ENCODE assay signal across 9 cellular contexts in the genomic region with DNA sequence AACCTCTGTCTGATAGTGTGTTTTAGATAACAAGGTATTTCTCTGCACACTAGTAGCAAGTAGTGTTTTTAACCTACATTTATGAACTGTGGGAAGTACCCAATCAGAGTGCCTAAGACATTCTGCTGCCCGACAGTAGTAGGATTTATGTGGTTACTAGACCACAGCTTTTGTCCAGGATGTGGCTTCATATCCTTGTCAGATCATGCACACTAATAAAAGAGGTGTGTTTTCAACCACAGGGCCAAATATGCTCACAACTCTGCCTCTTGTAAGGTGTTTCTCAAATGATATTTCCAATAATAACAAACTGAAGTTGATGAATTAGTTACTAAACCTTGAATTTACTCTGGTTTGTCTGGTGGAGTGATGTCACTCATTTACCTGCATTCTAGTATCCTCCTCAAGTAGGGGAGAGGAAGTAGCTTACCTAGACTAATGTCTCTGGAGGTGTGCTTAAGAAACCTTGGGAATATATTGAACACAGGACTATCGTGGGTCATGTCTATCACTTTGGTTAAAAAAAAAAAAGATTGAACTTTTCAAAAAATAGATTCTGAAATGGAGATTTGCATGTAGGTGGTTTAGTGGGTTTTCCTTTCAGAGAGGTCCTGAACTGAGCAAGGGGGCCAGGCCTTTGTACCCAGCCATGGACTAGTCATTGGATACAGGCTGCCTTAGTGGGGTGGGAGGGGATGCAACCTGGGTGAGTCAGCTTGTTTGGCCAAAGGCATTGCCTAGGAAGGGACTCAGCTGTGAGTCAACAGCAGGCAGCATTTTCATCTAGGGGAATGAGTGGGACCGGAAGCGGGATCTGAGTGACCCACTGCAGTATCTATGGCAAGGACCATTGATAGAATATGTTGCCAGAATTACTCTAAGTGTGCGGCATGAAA. TPM values are rescaled to one million over a fixed set of nuclear protein-coding genes. Genes with fewer than 3 reads are reported as not detected.
DNase-seq lines count a peak whose midpoint lies in the region; TF ChIP-seq lines count a peak whose summit lies in the region.
"Had no signal": no experiment of that assay in that cellular context is flagged by ENCODE, and none has a peak within 500 bp of the region (broad histone marks: within the 10 kb centered on the region; RNA-seq: fewer than 3 reads in every experiment).

No MANE protein-coding gene starts in this region.

- H2BK20ac ChIP-seq in H9 (ENCODE audit: low read depth, low read length, poor library complexity, severe bottlenecking) = no peak overlapping the region

- no peak overlapping the region for H3K18ac ChIP-seq in H9 (ENCODE audit: insufficient read length, low read depth, low read length)

- H3K27ac Mint-ChIP-seq in H9 = peak overlapping the region; percentile 13 to 95 (median 69); a peak in 4 of 7 replicates
- peak overlapping the region; percentile 85 for H3K27ac Mint-ChIP-seq in activated T-cell treated with anti-CD3 and anti-CD28 coated beads, Interleukin-2, amount 50 U/mL, for 24 hours

- no peaks in the 10 kb centered on the region for H3K79me1 ChIP-seq in H9 (ENCODE audit: insufficient read depth, low read depth, low read length, poor library complexity, severe bottlenecking)

- H3K27me3 ChIP-seq in H9 (ENCODE audit: insufficient read depth, low read length) = no peaks in the 10 kb centered on the region

- H3K14ac ChIP-seq in H9 (ENCODE audit: insufficient read depth, low read length) = no peak overlapping the region

- H3K79me2 ChIP-seq in H9 (ENCODE audit: insufficient read depth, low read length) = no peaks in the 10 kb centered on the region

- H3T11ph ChIP-seq in H9 (ENCODE audit: low read length) = peak overlapping the region; percentile 12

- no peak for TF ChIP-seq CTCF in H9 (conservative IDR thresholded peaks at IDR 0.05)

- H3K9ac ChIP-seq in H9 (ENCODE audit: extremely low read depth, insufficient read length, low read length) = no peak overlapping the region

- no peaks in the 10 kb centered on the region for H3K4me1 ChIP-seq in H9 (ENCODE audit: insufficient read depth, low read length)

- no peak overlapping the region for H3K4ac ChIP-seq in H9 (ENCODE audit: low read depth, low read length)

- no peaks in the 10 kb centered on the region for H3K23me2 ChIP-seq in H9 (ENCODE audit: insufficient read length, low read depth, low read length, poor library complexity, severe bottlenecking)

- H3K36me3 Mint-ChIP-seq in H9 (ENCODE audit: insufficient read depth in 1 of 3, low read depth in 3 of 3) = peaks cover 6 to 18% (median 13%) of the 10 kb centered on the region in 3 experiments; a peak in 6 of 7 replicates
- H3K36me3 Mint-ChIP-seq in activated T-cell treated with anti-CD3 and anti-CD28 coated beads, Interleukin-2, amount 50 U/mL, for 24 hours (ENCODE audit: low read depth) = peaks cover 33% of the 10 kb centered on the region

- H2BK120ac ChIP-seq in H9 (ENCODE audit: low read depth, low read length, poor library complexity, severe bottlenecking) = no peak overlapping the region

- DNase-seq in GF-D8 (lab: John Stamatoyannopoulos, UW) = peak; percentile 63
- DNase-seq in H9 = peak; percentile 45
- DNase-seq in M059J (ENCODE audit: low read depth) = peak; percentile 91
- peak; percentile 47 for DNase-seq in activated T-cell treated with anti-CD3 and anti-CD28 coated beads, Interleukin-2, amount 50 U/mL, for 24 hours
- peak; percentile 94 for DNase-seq in islet precursor cell
- DNase-seq in NCI-H128 (lab: John Stamatoyannopoulos, UW; ENCODE audit: unreplicated experiment) = no peak
- no peak for DNase-seq in NCI-H1105 treated with DMSO at 0.1 percent for 48 hours (lab: John Stamatoyannopoulos, UW)
- no peak for DNase-seq in putamen (ENCODE audit: low spot score)

- WGBS in H9 (ENCODE audit: extremely low coverage, insufficient read length, low lambda C conversion rate) = no CpG with 5 or more reads among the region's 5 CpGs

- H3K4me2 ChIP-seq in H9 (ENCODE audit: insufficient read depth, insufficient read length, low read length) = no peak overlapping the region

- no peak overlapping the region for H4K8ac ChIP-seq in H9 (replicated peaks; ENCODE audit: insufficient read length, low read depth, low read length)

- H3K56ac ChIP-seq in H9 (ENCODE audit: insufficient read length, low read depth, low read length) = no peak overlapping the region

- H2BK12ac ChIP-seq in H9 (ENCODE audit: insufficient read length, low read depth, low read length) = no peak overlapping the region

- H2AFZ ChIP-seq in H9 (ENCODE audit: low read length) = no peak overlapping the region

- H2BK5ac ChIP-seq in H9 (ENCODE audit: insufficient read length, low read length) = no peak overlapping the region

- H3K9me3 ChIP-seq in H9 (ENCODE audit: control insufficient read depth, low read depth, low read length) = no peaks in the 10 kb centered on the region

- no peak overlapping the region for H2AK5ac ChIP-seq in H9 (ENCODE audit: insufficient read length, low read length)

- H4K5ac ChIP-seq in H9 (ENCODE audit: insufficient read length, low read depth, low read length) = no peak overlapping the region

- peaks cover 16 to 17% of the 10 kb centered on the region in 2 experiments for H3K4me1 Mint-ChIP-seq in H9
- peaks cover 73% of the 10 kb centered on the region for H3K4me1 Mint-ChIP-seq in activated T-cell treated with anti-CD3 and anti-CD28 coated beads, Interleukin-2, amount 50 U/mL, for 24 hours (ENCODE audit: low read depth)
- H3K4me1 Mint-ChIP-seq: neural crest cell had no signal

- no peak overlapping the region for H3K23ac ChIP-seq in H9 (ENCODE audit: insufficient read length, low read depth, low read length)

- H4K20me1 ChIP-seq in H9 (ENCODE audit: control insufficient read depth, insufficient read depth, insufficient read length) = no peaks in the 10 kb centered on the region

- no peak overlapping the region for H3K27ac ChIP-seq in H9 (ENCODE audit: insufficient read length, low read depth, low read length)

- H2BK15ac ChIP-seq in H9 (ENCODE audit: low read depth, low read length) = no peak overlapping the region

- no peak overlapping the region for H4K91ac ChIP-seq in H9 (ENCODE audit: insufficient read length, low read depth, low read length)

- H3K27me3 Mint-ChIP-seq in H9 (ENCODE audit: low read depth) = no peaks in the 10 kb centered on the region
- H3K27me3 Mint-ChIP-seq in activated T-cell treated with anti-CD3 and anti-CD28 coated beads, Interleukin-2, amount 50 U/mL, for 24 hours = no peaks in the 10 kb centered on the region

- H3K9me3 Mint-ChIP-seq in H9 = no peaks in the 10 kb centered on the region
- no peaks in the 10 kb centered on the region for H3K9me3 Mint-ChIP-seq in activated T-cell treated with anti-CD3 and anti-CD28 coated beads, Interleukin-2, amount 50 U/mL, for 24 hours
- H3K9me3 Mint-ChIP-seq: neural crest cell had no signal

- H3K4me3 Mint-ChIP-seq in H9 = no peak overlapping the region
- peak overlapping the region; percentile 27 for H3K4me3 Mint-ChIP-seq in activated T-cell treated with anti-CD3 and anti-CD28 coated beads, Interleukin-2, amount 50 U/mL, for 24 hours
- H3K4me3 Mint-ChIP-seq: neural crest cell had no signal

RNA-seq across cellular contexts. Expression of a gene that starts 14.1 kb away (rescaled TPM):
- total RNA-seq in H9 (2021) = 14.9 and 15.3 TPM in 2 replicates
- 9.0 and 18.2 TPM in 2 replicates for total RNA-seq in M059J (2014; rRNA removed; shearing (Covaris generic))

RNA-seq across cellular contexts. Expression of a gene that starts 43.6 kb away (rescaled TPM):
- total RNA-seq in H9 (2021) = 2.5 and 2.6 TPM in 2 replicates
- total RNA-seq in M059J (2014; rRNA removed; shearing (Covaris generic)) = not detected in 2 replicates

Comparison
In these comparisons a context has a peak if more than half of its experiments do, and no peak if none do; other contexts are left out.
1. DNase-seq: peak in GF-D8 (single experiment), H9 (single experiment), M059J (single experiment), activated T-cell treated with anti-CD3 and anti-CD28 coated beads, Interleukin-2, amount 50 U/mL, for 24 hours (single experiment) and islet precursor cell (single experiment); none in NCI-H128 (single experiment), NCI-H1105 treated with DMSO at 0.1 percent for 48 hours (single experiment) and putamen (single experiment).